Comparison of ENCODE assay signal across 16 cellular contexts in genomic region chr7:74709880-74710671, GRCh38. TPM values are rescaled to one million over a fixed set of nuclear protein-coding genes. Genes with fewer than 3 reads are reported as not detected.
DNase-seq lines count a peak whose midpoint lies in the region; ATAC-seq and TF ChIP-seq lines count a peak whose summit lies in the region.
"Had no signal": no experiment of that assay in that cellular context is flagged by ENCODE, and none has a peak within 500 bp of the region (broad histone marks: within the 10 kb centered on the region; RNA-seq: fewer than 3 reads in every experiment).

No MANE protein-coding gene starts in this region.

- H3K27ac ChIP-seq in breast epithelium (no peak overlapping the region), Panc1 (ENCODE audit: low read length) (no peak overlapping the region), temporal lobe (ENCODE audit: low read depth, low read length) (peak overlapping the region; percentile 52)

- H3K9me3 ChIP-seq in breast epithelium, result peaks cover 0 to 8% of the 10 kb centered on the region in 2 donors
- H3K9me3 ChIP-seq in Panc1 (ENCODE audit: control insufficient read depth, insufficient read depth, low read depth, low read length), result peaks cover 12% of the 10 kb centered on the region; the same call in 1 of the 2 replicates

- no peak overlapping the region for H3K4me3 Mint-ChIP-seq in MCF 10A (ENCODE audit: unreplicated experiment)
- H3K4me3 Mint-ChIP-seq: stimulated activated naive B cell treated with anti-CD40 and anti-IgM and Interleukin-4, amounts not matched to agents 10 μg/mL and 1 μg/mL and 100 μg/mL, for 72 hours; T-helper 1 cell treated with Interleukin-12 subunit alpha and Interleukin-12 subunit beta and Interleukin-4 antibody, amounts not matched to agents 30 μg/mL and 1 μg/mL, for 36 hours had no signal

- in situ Hi-C loops in Panc1 (cut with HindIII; ENCODE audit: low pct_unique_long_range_greater_than_20kb, low sequenced_read_pairs), result no loop called here

- peaks cover 11% of the 10 kb centered on the region for H3K36me3 ChIP-seq in breast epithelium
- peaks cover 54% of the 10 kb centered on the region for H3K36me3 ChIP-seq in Panc1 (ENCODE audit: control insufficient read depth, insufficient read depth, low read length)

- CTCF ChIA-PET in MCF 10A (lab: Yijun Ruan, JAX) (interaction anchor here (0.6 to 1.4 kb wide), 5 partner anchors 9 to 1172 kb away, joined by 3 to 4 read pairs (median 3); no protein-coding TSS in a partner anchor), Panc1 (lab: Charles Lee) (no interaction called here)

- H3K27me3 Mint-ChIP-seq in MCF 10A (ENCODE audit: insufficient read depth, unreplicated experiment), result no peaks in the 10 kb centered on the region
- H3K27me3 Mint-ChIP-seq: stimulated activated naive B cell treated with anti-CD40 and anti-IgM and Interleukin-4, amounts not matched to agents 10 μg/mL and 1 μg/mL and 100 μg/mL, for 72 hours had no signal

- intact Hi-C loops in MCF 10A (cut with micrococcal nuclease) (no loop called here), breast epithelium (cut with DNase I; ENCODE audit: low total_unique reads) (no loop called here), Panc1 (cut with micrococcal nuclease; ENCODE audit: unreplicated experiment) (no loop called here)

- H3K4me1 Mint-ChIP-seq in MCF 10A (ENCODE audit: insufficient read depth, unreplicated experiment), result no peaks in the 10 kb centered on the region
- H3K4me1 Mint-ChIP-seq: stimulated activated naive B cell treated with anti-CD40 and anti-IgM and Interleukin-4, amounts not matched to agents 10 μg/mL and 1 μg/mL and 100 μg/mL, for 72 hours had no signal

- BruUV-seq in MCF 10A (replicated peaks; lab: Mats Ljungman, UMichigan) (no TSS peak), Panc1 (replicated peaks; lab: Mats Ljungman, UMichigan) (no TSS peak)

- H3K4me3 ChIP-seq in breast epithelium, result no peak overlapping the region
- H3K4me3 ChIP-seq in Panc1 (ENCODE audit: low read depth in 2 of 2, low read length in 2 of 2), result no peak overlapping the region
- no peak overlapping the region for H3K4me3 ChIP-seq in epithelial cell of proximal tubule (ENCODE audit: low read depth, low read length)

- TF ChIP-seq CTCF in MCF 10A (IDR thresholded peaks at IDR 0.05; ENCODE audit: unreplicated experiment) (peak; percentile 25), breast epithelium (IDR thresholded peaks at IDR 0.05) (no peak), Panc1 (IDR thresholded peaks at IDR 0.05) (no peak), epithelial cell of proximal tubule (conservative IDR thresholded peaks at IDR 0.05; ENCODE audit: low read depth, low read length) (peak; percentile 13)

- POLR2A ChIA-PET in MCF 10A (lab: Yijun Ruan, JAX), result interaction anchor here (1.0 kb wide), 1 partner anchor 10 kb away, joined by 3 read pairs; no protein-coding TSS in a partner anchor
- POLR2A ChIA-PET in Panc1 (lab: Charles Lee), result interaction anchor here (0.7 kb wide), 1 partner anchor 63 kb away, joined by 3 read pairs; no protein-coding TSS in a partner anchor

- TF ChIP-seq POLR2A in breast epithelium (IDR thresholded peaks at IDR 0.05), result no peak

- H3K36me3 Mint-ChIP-seq in MCF 10A (ENCODE audit: insufficient read depth, unreplicated experiment), result peaks cover 94% of the 10 kb centered on the region

- H3K27me3 ChIP-seq in breast epithelium, result no peaks in the 10 kb centered on the region
- H3K27me3 ChIP-seq in Panc1 (ENCODE audit: control insufficient read depth, insufficient read depth, low read length), result no peaks in the 10 kb centered on the region

- no peaks in the 10 kb centered on the region for H3K9me3 Mint-ChIP-seq in MCF 10A (ENCODE audit: unreplicated experiment)

- no peaks in the 10 kb centered on the region for H3K4me1 ChIP-seq in breast epithelium
- H3K4me1 ChIP-seq in Panc1 (ENCODE audit: control insufficient read depth, insufficient read depth, low read length), result no peaks in the 10 kb centered on the region

- DNase-seq in MCF 10A (ENCODE audit: unreplicated experiment) (no peak), breast epithelium (ENCODE audit: low spot score in 2 of 2) (no peak), Panc1 (ENCODE audit: low read depth, low spot score) (peak; percentile 10), epithelial cell of proximal tubule (ENCODE audit: low read depth) (no peak), T-helper 1 cell (no peak), superior temporal gyrus (ENCODE audit: extremely low spot score) (no peak), iPS-NIHi11 (ENCODE audit: low spot score) (no peak)
- DNase-seq: activated CD4-positive, alpha-beta T cell treated with anti-CD3 and anti-CD28 coated beads for 48 hours; anterior cingulate cortex; DMS79; midbrain; NCI-H187; stimulated activated CD4-positive, alpha-beta T cell treated with anti-CD3 and anti-CD28 coated beads, Interleukin-4, amount 100 ng/mL, for 1 hour; stimulated activated naive B cell treated with anti-CD40 and anti-IgM and Interleukin-4, amounts not matched to agents 10 μg/mL and 1 μg/mL and 100 μg/mL, for 72 hours had no signal

- peak; percentile 69 for ATAC-seq in Panc1
- ATAC-seq: stimulated activated naive B cell treated with anti-CD40 and anti-IgM and Interleukin-4, amounts not matched to agents 10 μg/mL and 1 μg/mL and 100 μg/mL, for 72 hours had no signal

- H3K27ac Mint-ChIP-seq in MCF 10A (ENCODE audit: low read depth, unreplicated experiment), result no peak overlapping the region
- H3K27ac Mint-ChIP-seq: stimulated activated naive B cell treated with anti-CD40 and anti-IgM and Interleukin-4, amounts not matched to agents 10 μg/mL and 1 μg/mL and 100 μg/mL, for 72 hours; T-helper 1 cell treated with Interleukin-12 subunit alpha and Interleukin-12 subunit beta and Interleukin-4 antibody, amounts not matched to agents 30 μg/mL and 1 μg/mL, for 36 hours had no signal

RNA-seq across cellular contexts. Expression of gene GTF2I, which starts 52.6 kb away (rescaled TPM):
- 130 and 152 TPM in 2 replicates for total RNA-seq in MCF 10A (2022)
- 100 to 1,000 TPM; 133 to 241 (median 184) TPM for total RNA-seq in breast epithelium
- total RNA-seq in Panc1 (2021; ENCODE audit: unreplicated experiment), result 305 TPM
- 194 TPM for polyA plus RNA-seq in Panc1 (2012; ENCODE audit: insufficient read length)
- total RNA-seq in epithelial cell of proximal tubule, result 84.1 and 101 TPM in 2 replicates
- 221 TPM for total RNA-seq in temporal lobe

Comparison
In these comparisons a context has a peak if more than half of its experiments do, and no peak if none do; other contexts are left out.
1. CTCF ChIP-seq: peak in MCF 10A (single experiment) and epithelial cell of proximal tubule (single experiment); none in breast epithelium (0 of 3) and Panc1 (single experiment).